29 cellular contexts compared by ENCODE assay signal in genomic region chr2:60995376-60995775, GRCh38.
"Had no signal": no experiment of that assay in that cellular context is flagged by ENCODE, and none has a peak within 500 bp of the region (broad histone marks: within the 10 kb centered on the region; RNA-seq: fewer than 3 reads in every experiment).

No MANE protein-coding gene starts in this region.

- H3K9me3 Mint-ChIP-seq: activated T-cell treated with anti-CD3 and anti-CD28 coated beads, Interleukin-2, amount 50 U/mL, for 72 hours; central memory CD8-positive, alpha-beta T cell had no signal

- H3K36me3 Mint-ChIP-seq: stimulated activated effector memory CD8-positive, alpha-beta T cell treated with anti-CD3 and anti-CD28 coated beads, Interleukin-12 subunit alpha, Interleukin-12 subunit beta, amount 100 ng/mL, for 72 hours had no signal

- H3K4me1 ChIP-seq: esophagus squamous epithelium, stomach, tibial artery, upper lobe of right lung had no signal

- H3K27me3 ChIP-seq: esophagus squamous epithelium, ovary, stomach, tibial artery, upper lobe of right lung had no signal

- H3K27ac Mint-ChIP-seq: activated naive CD8-positive, alpha-beta T cell; activated T-cell treated with anti-CD3 and anti-CD28 coated beads, Interleukin-2, amount 50 U/mL, for 72 hours; progenitor cell of endocrine pancreas; T-helper 2 cell treated with Interferon-gamma antibody and Interleukin-4, amounts not matched to agents 5 μg/mL and 100 μg/mL, for 36 hours had no signal

- ATAC-seq: activated T-cell treated with anti-CD3 and anti-CD28 coated beads, Interleukin-2, amount 50 U/mL, for 72 hours; mucosa of descending colon; sciatic nerve; stimulated activated effector memory CD8-positive, alpha-beta T cell treated with anti-CD3 and anti-CD28 coated beads, Interleukin-12 subunit alpha, Interleukin-12 subunit beta, amount 100 ng/mL, for 72 hours; upper lobe of right lung had no signal

- DNase-seq: activated CD4-positive, alpha-beta T cell treated with anti-CD3 and anti-CD28 coated beads for 4 hours; activated CD4-positive, alpha-beta T cell treated with anti-CD3 and anti-CD28 coated beads, Interleukin-2, amount 50 U/mL, for 4 hours; activated naive CD4-positive, alpha-beta T cell; activated T-cell treated with anti-CD3 and anti-CD28 coated beads for 4 hours; activated T-cell treated with anti-CD3 and anti-CD28 coated beads, Interleukin-2, amount 50 U/mL, for 72 hours; anterior cingulate cortex; effector CD8-positive, alpha-beta T cell; esophagus squamous epithelium; foreskin melanocyte; left ventricle myocardium inferior; mucosa of descending colon; ovary; stimulated activated CD4-positive, alpha-beta T cell treated with anti-CD3 and anti-CD28 coated beads, Interleukin-4, amount 100 ng/mL, for 24 hours; stomach; tibial artery; upper lobe of right lung had no signal

- H3K36me3 ChIP-seq: esophagus squamous epithelium, left ventricle myocardium inferior, ovary, stomach, upper lobe of right lung had no signal

- H3K27me3 Mint-ChIP-seq: activated naive CD8-positive, alpha-beta T cell; central memory CD8-positive, alpha-beta T cell; progenitor cell of endocrine pancreas had no signal

- H3K27ac ChIP-seq: epithelial cell of prostate, esophagus squamous epithelium, left ventricle myocardium inferior, ovary, skin epidermis, stomach, tibial artery, upper lobe of right lung had no signal

- H3K9me3 ChIP-seq: ovary had no signal

- FAIRE-seq: bronchial epithelial cell, colon, endometrium, islet of Langerhans had no signal

- H3K4me3 Mint-ChIP-seq: activated naive CD8-positive, alpha-beta T cell; activated T-cell treated with anti-CD3 and anti-CD28 coated beads, Interleukin-2, amount 50 U/mL, for 72 hours; central memory CD8-positive, alpha-beta T cell; stimulated activated effector memory CD8-positive, alpha-beta T cell treated with anti-CD3 and anti-CD28 coated beads, Interleukin-12 subunit alpha, Interleukin-12 subunit beta, amount 100 ng/mL, for 72 hours; T-helper 2 cell treated with Interferon-gamma antibody and Interleukin-4, amounts not matched to agents 5 μg/mL and 100 μg/mL, for 36 hours had no signal

- H3K4me3 ChIP-seq: esophagus squamous epithelium, left ventricle myocardium inferior, lung, mucosa of descending colon, ovary, skin epidermis, stomach, tibial artery, upper lobe of right lung had no signal
